1 cellular context compared by ENCODE assay signal in the genomic region with DNA sequence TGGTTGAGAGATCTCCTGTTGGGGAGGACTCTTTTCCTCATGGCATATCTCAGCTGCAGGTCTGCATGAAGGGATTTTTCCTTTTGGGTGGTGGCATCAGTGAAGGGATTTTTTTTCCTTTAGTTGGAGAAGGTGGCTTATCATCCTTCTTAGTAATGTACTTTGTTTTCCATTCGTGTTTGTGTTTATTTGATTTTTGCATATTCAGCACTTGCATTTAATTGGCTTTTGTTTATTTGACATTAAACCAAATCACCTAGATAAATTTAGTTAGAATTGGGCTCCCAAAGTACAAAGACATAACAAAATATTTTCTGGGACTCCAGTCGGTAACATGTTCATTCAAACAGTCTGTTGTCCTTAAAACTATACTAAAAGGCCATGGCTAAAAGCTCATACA.
TF ChIP-seq lines count a peak whose summit lies in the region.

No MANE protein-coding gene starts in this region.

TF ChIP-seq in H1, 55 proteins besides CTCF, POLR2A, EP300 and RAD21:
- TF ChIP-seq CHD2 (IDR thresholded peaks at IDR 0.05; ENCODE audit: low read length) = no peak
- TF ChIP-seq, protein P1, sequence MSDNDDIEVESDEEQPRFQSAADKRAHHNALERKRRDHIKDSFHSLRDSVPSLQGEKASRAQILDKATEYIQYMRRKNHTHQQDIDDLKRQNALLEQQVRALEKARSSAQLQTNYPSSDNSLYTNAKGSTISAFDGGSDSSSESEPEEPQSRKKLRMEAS (IDR thresholded peaks at IDR 0.05) = no peak
- no peak for TF ChIP-seq TEAD4 (IDR thresholded peaks at IDR 0.05; ENCODE audit: low read depth, low read length)
- TF ChIP-seq ZNF274 (IDR thresholded peaks at IDR 0.05; ENCODE audit: borderline replicate concordance, extremely low read depth, low read length) = no peak
- no peak for TF ChIP-seq TBP (IDR thresholded peaks at IDR 0.05; ENCODE audit: low read depth, low read length)
- TF ChIP-seq JUN (IDR thresholded peaks at IDR 0.05; ENCODE audit: low read depth, low read length) = no peak
- TF ChIP-seq MAFK (IDR thresholded peaks at IDR 0.05; ENCODE audit: low read depth, low read length) = no peak
- no peak for TF ChIP-seq EZH2 (IDR thresholded peaks at IDR 0.05; ENCODE audit: low read depth, low read length, severe bottlenecking)
- TF ChIP-seq SP2 (IDR thresholded peaks at IDR 0.05; ENCODE audit: low read length) = no peak
- no peak for TF ChIP-seq KDM4A (IDR thresholded peaks at IDR 0.05; ENCODE audit: low read depth, low read length, severe bottlenecking)
- TF ChIP-seq PHF8 (conservative IDR thresholded peaks at IDR 0.05; ENCODE audit: low read depth, low read length) = no peak
- no peak for TF ChIP-seq KDM5A (IDR thresholded peaks at IDR 0.05; ENCODE audit: low read length)
- no peak for TF ChIP-seq POU5F1 (IDR thresholded peaks at IDR 0.05; ENCODE audit: low read depth, low read length)
